Comparison of ENCODE assay signal across 15 cellular contexts in the genomic region with DNA sequence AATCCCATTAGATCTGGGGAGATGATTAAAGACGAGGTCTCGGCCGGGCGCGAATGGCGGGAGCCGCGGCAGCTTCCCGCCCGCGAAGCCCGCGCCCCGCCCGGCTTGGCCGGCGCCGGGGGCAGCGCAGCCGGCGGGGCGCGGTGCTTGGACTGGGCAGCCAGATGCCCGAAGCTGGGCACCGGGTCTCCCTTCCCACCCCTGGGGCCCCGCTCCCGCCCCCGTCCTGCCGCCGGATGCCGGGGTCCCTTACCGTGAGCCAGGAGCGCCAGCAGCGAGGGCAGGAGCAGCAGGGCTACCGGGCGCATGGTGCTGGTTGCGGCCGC. TPM values are rescaled to one million over a fixed set of nuclear protein-coding genes. Genes with fewer than 3 reads are reported as not detected.
DNase-seq lines count a peak whose midpoint lies in the region; ATAC-seq, FAIRE-seq and TF ChIP-seq lines count a peak whose summit lies in the region.
"Had no signal": no experiment of that assay in that cellular context is flagged by ENCODE, and none has a peak within 500 bp of the region (broad histone marks: within the 10 kb centered on the region; RNA-seq: fewer than 3 reads in every experiment).

No MANE protein-coding gene starts in this region.

- H2BK12ac ChIP-seq in H9 (ENCODE audit: insufficient read length, low read depth, low read length) = no peak overlapping the region

- no peak overlapping the region for H2BK20ac ChIP-seq in H9 (ENCODE audit: low read depth, low read length, poor library complexity, severe bottlenecking)

- no peak overlapping the region for H2BK5ac ChIP-seq in H9 (ENCODE audit: insufficient read length, low read length)

- H3K36me3 Mint-ChIP-seq in H9 (ENCODE audit: insufficient read depth in 1 of 3, low read depth in 3 of 3) = no peaks in the 10 kb centered on the region; a peak in 1 of 7 replicates
- no peaks in the 10 kb centered on the region for H3K36me3 Mint-ChIP-seq in endodermal cell (ENCODE audit: low read depth)

- 32% methylated on average over 23 of the region's 38 CpGs for WGBS in A549 (ENCODE audit: missing lambda C conversion rate)
- WGBS in H9 (ENCODE audit: extremely low coverage, insufficient read length, low lambda C conversion rate) = no CpG with 5 or more reads among the region's 38 CpGs
- WGBS in endodermal cell (ENCODE audit: insufficient coverage in 1 of 2, insufficient read length in 1 of 2), 2 experiments = 1 to 3% methylated on average over 25 to 38 of the region's 38 CpGs

- FAIRE-seq in A549 (lab: Jason Lieb, UNC) = no peak
- FAIRE-seq: GM19239 had no signal

- H3K4ac ChIP-seq in H9 (ENCODE audit: low read depth, low read length) = no peak overlapping the region

- peaks cover 9% of the 10 kb centered on the region for H3K23me2 ChIP-seq in H9 (ENCODE audit: insufficient read length, low read depth, low read length, poor library complexity, severe bottlenecking)

- H3K4me3 Mint-ChIP-seq in H9 = peak overlapping the region; percentile 62 to 78
- peak overlapping the region; percentile 33 for H3K4me3 Mint-ChIP-seq in endodermal cell
- H3K4me3 Mint-ChIP-seq: activated T-helper 17 cell treated with anti-CD3 and anti-CD28 coated beads, Interleukin-2, amount 50 U/mL, for 72 hours had no signal

- H2BK15ac ChIP-seq in H9 (ENCODE audit: low read depth, low read length) = no peak overlapping the region

- TF ChIP-seq EP300 in A549 (IDR thresholded peaks at IDR 0.05) (no peak), neural cell (conservative IDR thresholded peaks at IDR 0.05; ENCODE audit: poor library complexity, severe bottlenecking) (no peak)

- no peak overlapping the region for H2BK120ac ChIP-seq in H9 (ENCODE audit: low read depth, low read length, poor library complexity, severe bottlenecking)

- no peak overlapping the region for H3K27ac ChIP-seq in A549
- H3K27ac ChIP-seq in H9 (ENCODE audit: insufficient read length, low read depth, low read length) = no peak overlapping the region
- no peak overlapping the region for H3K27ac ChIP-seq in endodermal cell (ENCODE audit: low read depth, low read length)
- no peak overlapping the region for H3K27ac ChIP-seq in neural cell (ENCODE audit: low read length)
- H3K27ac ChIP-seq: sigmoid colon, SJSA1, upper lobe of right lung had no signal

- H3K4me1 Mint-ChIP-seq in H9 = peaks cover 70 to 71% of the 10 kb centered on the region in 2 experiments
- H3K4me1 Mint-ChIP-seq in endodermal cell = peaks cover 29% of the 10 kb centered on the region
- H3K4me1 Mint-ChIP-seq: activated T-helper 17 cell treated with anti-CD3 and anti-CD28 coated beads, Interleukin-2, amount 50 U/mL, for 72 hours had no signal

- H3K27ac Mint-ChIP-seq in H9 (no peak overlapping the region), endodermal cell (no peak overlapping the region)
- H3K27ac Mint-ChIP-seq: activated T-helper 17 cell treated with anti-CD3 and anti-CD28 coated beads, Interleukin-2, amount 50 U/mL, for 72 hours had no signal

- no peak for TF ChIP-seq CTCF in A549 (IDR thresholded peaks at IDR 0.05)
- TF ChIP-seq CTCF in H9 (conservative IDR thresholded peaks at IDR 0.05) = no peak
- no peak for TF ChIP-seq CTCF in endodermal cell (conservative IDR thresholded peaks at IDR 0.05)
- no peak for TF ChIP-seq CTCF in neural cell (IDR thresholded peaks at IDR 0.05; ENCODE audit: poor library complexity, severe bottlenecking)

- peaks cover 47% of the 10 kb centered on the region for H3K27me3 Mint-ChIP-seq in H9 (ENCODE audit: low read depth)
- peaks cover 49% of the 10 kb centered on the region for H3K27me3 Mint-ChIP-seq in endodermal cell (ENCODE audit: insufficient read depth)

- H3K9me3 ChIP-seq in A549 (no peaks in the 10 kb centered on the region), H9 (ENCODE audit: control insufficient read depth, low read depth, low read length) (no peaks in the 10 kb centered on the region), endodermal cell (ENCODE audit: control insufficient read depth, low read length) (no peaks in the 10 kb centered on the region), neural cell (ENCODE audit: low read length) (no peaks in the 10 kb centered on the region), MG63 (no peaks in the 10 kb centered on the region)
- H3K9me3 ChIP-seq: sigmoid colon, SJSA1, upper lobe of right lung had no signal

- POLR2A ChIA-PET in A549 (lab: Yijun Ruan, JAX) = no interaction called here

- no peaks in the 10 kb centered on the region for H3K9me2 ChIP-seq in neural cell (ENCODE audit: insufficient read depth, low read length)

- TF ChIP-seq POLR2A in A549 (IDR thresholded peaks at IDR 0.05; ENCODE audit: low read length) = no peak

- no peak for DNase-seq in A549 (ENCODE audit: low read depth in 1 of 2, low spot score in 1 of 2)
- DNase-seq in H9 = no peak
- DNase-seq in endodermal cell = no peak
- DNase-seq in MG63 = no peak
- DNase-seq in amniotic stem cell (lab: John Stamatoyannopoulos, UW) = no peak
- DNase-seq: sigmoid colon had no signal

- H3K4me1 ChIP-seq in A549 (peaks cover 31% of the 10 kb centered on the region), H9 (ENCODE audit: insufficient read depth, low read length) (peaks cover 28% of the 10 kb centered on the region), endodermal cell (ENCODE audit: control insufficient read depth, insufficient read depth, low read length) (peaks cover 5% of the 10 kb centered on the region)
- H3K4me1 ChIP-seq: upper lobe of right lung had no signal

- H4K8ac ChIP-seq in H9 (replicated peaks; ENCODE audit: insufficient read length, low read depth, low read length) = no peak overlapping the region

- no peak for TF ChIP-seq RAD21 in A549 (conservative IDR thresholded peaks at IDR 0.05 in 1 of 2, IDR thresholded peaks at IDR 0.05 in 1 of 2)
- TF ChIP-seq RAD21 in neural cell (conservative IDR thresholded peaks at IDR 0.05) = no peak

- H3K18ac ChIP-seq in H9 (ENCODE audit: insufficient read length, low read depth, low read length) = no peak overlapping the region

- peaks cover 10% of the 10 kb centered on the region; the same call in 1 of the 2 replicates for H3K27me3 ChIP-seq in H9 (ENCODE audit: insufficient read depth, low read length)
- H3K27me3 ChIP-seq in endodermal cell (ENCODE audit: control insufficient read depth, insufficient read depth, low read length, poor library complexity, severe bottlenecking) = peaks cover 27% of the 10 kb centered on the region
- peaks cover 21% of the 10 kb centered on the region for H3K27me3 ChIP-seq in neural cell (ENCODE audit: insufficient read depth, low read depth, low read length)
- H3K27me3 ChIP-seq in MG63 = peaks cover 16% of the 10 kb centered on the region

- H3K79me1 ChIP-seq in H9 (ENCODE audit: insufficient read depth, low read depth, low read length, poor library complexity, severe bottlenecking) = no peaks in the 10 kb centered on the region

- no peak overlapping the region for H2AK5ac ChIP-seq in H9 (ENCODE audit: insufficient read length, low read length)

- H4K91ac ChIP-seq in H9 (ENCODE audit: insufficient read length, low read depth, low read length) = no peak overlapping the region

- H2AFZ ChIP-seq in H9 (ENCODE audit: low read length) (no peak overlapping the region), neural cell (ENCODE audit: low read depth, low read length) (no peak overlapping the region)

- H4K20me1 ChIP-seq in H9 (ENCODE audit: control insufficient read depth, insufficient read depth, insufficient read length) = no peaks in the 10 kb centered on the region
- H4K20me1 ChIP-seq in neural cell (ENCODE audit: insufficient read depth) = no peaks in the 10 kb centered on the region

- H3K23ac ChIP-seq in H9 (ENCODE audit: insufficient read length, low read depth, low read length) = no peak overlapping the region

- CTCF ChIA-PET in A549 (lab: Yijun Ruan, JAX) = interaction anchor here (0.9 to 4.3 kb wide), 4 partner anchors 10 to 111 kb away, joined by 3 to 34 read pairs (median 8); no protein-coding TSS in a partner anchor

- H3K4me3 ChIP-seq in A549 = peak overlapping the region; percentile 38
- H3K4me3 ChIP-seq in endodermal cell (ENCODE audit: low read length) = no peak overlapping the region
- peak overlapping the region; percentile 73 for H3K4me3 ChIP-seq in neural cell (ENCODE audit: low read length)
- H3K4me3 ChIP-seq in MG63 = no peak overlapping the region
- H3K4me3 ChIP-seq: SJSA1, upper lobe of right lung had no signal

- H3K36me3 ChIP-seq in endodermal cell (ENCODE audit: control insufficient read depth, insufficient read depth, low read length) (no peaks in the 10 kb centered on the region), neural cell (ENCODE audit: insufficient read depth, low read length) (no peaks in the 10 kb centered on the region), MG63 (no peaks in the 10 kb centered on the region)
- H3K36me3 ChIP-seq: sigmoid colon, SJSA1, upper lobe of right lung had no signal

- H3K9me3 Mint-ChIP-seq in H9 = no peaks in the 10 kb centered on the region; a peak in 1 of 5 replicates
- H3K9me3 Mint-ChIP-seq in endodermal cell = no peaks in the 10 kb centered on the region
- H3K9me3 Mint-ChIP-seq: activated T-helper 17 cell treated with anti-CD3 and anti-CD28 coated beads, Interleukin-2, amount 50 U/mL, for 72 hours had no signal

- ATAC-seq in A549 (no peak), HG03521 (IDR thresholded peaks at IDR 0.05; ENCODE audit: unreplicated experiment) (no peak)

- H3T11ph ChIP-seq in H9 (ENCODE audit: low read length) = no peak overlapping the region

- no peak overlapping the region for H3K14ac ChIP-seq in H9 (ENCODE audit: insufficient read depth, low read length)

- H3K4me2 ChIP-seq in A549 (peak overlapping the region; percentile 89), H9 (ENCODE audit: insufficient read depth, insufficient read length, low read length) (peak overlapping the region; percentile 77), neural cell (ENCODE audit: low read length) (peak overlapping the region; percentile 35)

- H3K9ac ChIP-seq in H9 (ENCODE audit: extremely low read depth, insufficient read length, low read length) = no peak overlapping the region
- no peak overlapping the region for H3K9ac ChIP-seq in endodermal cell (ENCODE audit: extremely low read depth, low read length, poor library complexity, severe bottlenecking)
- peak overlapping the region; percentile 71 for H3K9ac ChIP-seq in neural cell (ENCODE audit: low read length)

- H3K79me2 ChIP-seq in H9 (ENCODE audit: insufficient read depth, low read length) = no peaks in the 10 kb centered on the region
- no peaks in the 10 kb centered on the region for H3K79me2 ChIP-seq in neural cell (replicated peaks; ENCODE audit: insufficient read depth, low read length)

- H3F3A ChIP-seq in neural cell (ENCODE audit: insufficient read depth, low read length, poor library complexity, severe bottlenecking) = no peaks in the 10 kb centered on the region

- H3K56ac ChIP-seq in H9 (ENCODE audit: insufficient read length, low read depth, low read length) = no peak overlapping the region

- no peak overlapping the region for H4K5ac ChIP-seq in H9 (ENCODE audit: insufficient read length, low read depth, low read length)

RNA-seq across cellular contexts. Expression of a gene that starts 0.3 kb away (rescaled TPM):
- polyA plus RNA-seq in A549 (2011; rRNA removed) = not detected in 2 replicates
- not detected in 2 replicates for polyA plus RNA-seq in A549 (2012; cell fraction: cytosol; rRNA removed)
- polyA plus RNA-seq in A549 (2012; cell fraction: nucleus; rRNA removed) = 0.06 TPM in 1 of 2 replicates, not detected in the other
- not detected in 3 replicates for polyA plus RNA-seq in A549 (2017; fragmentation: RNase III; extraction: RNeasy Plus Mini Kit Qiagen cat#74134 plus additional on column Dnase treatment)
- polyA minus RNA-seq in A549 (2011; rRNA and poly(A)+ RNA removed) = not detected in 2 replicates
- total RNA-seq in H9 (2021) = 1.8 and 2.8 TPM in 2 replicates
- total RNA-seq in endodermal cell = under 1 TPM in 1 of 2 donors, not detected in 1; 0.20 TPM
- 18.6 TPM for polyA plus RNA-seq in endodermal cell (2013, experiment 1 of 2)
- polyA plus RNA-seq in endodermal cell (2013, experiment 2 of 2) = 27.2 TPM
- polyA plus RNA-seq in neural cell = 15.1 and 17.4 TPM in 2 replicates
- polyA minus RNA-seq in neural cell = 8.5 and 16.9 TPM in 2 replicates
- not detected in 2 replicates for total RNA-seq in MG63 (2014; rRNA removed; shearing (Covaris generic); ENCODE audit: low replicate concordance)
- total RNA-seq: activated T-helper 17 cell treated with anti-CD3 and anti-CD28 coated beads, Interleukin-2, amount 50 U/mL, for 72 hours; fibroblast of lung; OCI-LY7; SJSA1; T-helper 2 cell treated with Interferon-gamma antibody and Interleukin-4, amounts not matched to agents 100 ng/mL and 5 ng/mL, for 36 hours; upper lobe of right lung had no signal
- polyA plus RNA-seq: fibroblast of lung had no signal

RNA-seq across cellular contexts. Expression of a gene that starts 37.4 kb away (rescaled TPM):
- polyA plus RNA-seq in A549 (2011; rRNA removed) (0.94 and 1.4 TPM in 2 replicates), A549 (2017; fragmentation: RNase III; extraction: RNeasy Plus Mini Kit Qiagen cat#74134 plus additional on column Dnase treatment) (0.28 to 0.49 TPM (median 0.39 TPM) in 3 replicates), neural cell (4.4 and 5.2 TPM in 2 replicates)
- 0.17 and 0.18 TPM in 2 replicates for polyA plus RNA-seq in A549 (2012; cell fraction: cytosol; rRNA removed)
- polyA plus RNA-seq in A549 (2012; cell fraction: nucleus; rRNA removed) = 0.38 and 0.73 TPM in 2 replicates
- polyA minus RNA-seq in A549 (2011; rRNA and poly(A)+ RNA removed) = 8.7 and 12.4 TPM in 2 replicates
- total RNA-seq in H9 (2021) (26.8 and 30.1 TPM in 2 replicates), endodermal cell (1 to 10 TPM; 1.8 to 5.9 TPM)
- polyA plus RNA-seq in endodermal cell (2013, experiment 1 of 2) = 11.1 TPM
- polyA plus RNA-seq in endodermal cell (2013, experiment 2 of 2) = 13.9 TPM
- 4.9 and 8.1 TPM in 2 replicates for polyA minus RNA-seq in neural cell
- total RNA-seq in MG63 (2014; rRNA removed; shearing (Covaris generic); ENCODE audit: low replicate concordance) = 0.69 and 1.6 TPM in 2 replicates

RNA-seq across cellular contexts. Expression of a gene that starts 54.2 kb away (rescaled TPM):
- polyA plus RNA-seq in A549 (2011; rRNA removed) = 25.3 and 29.3 TPM in 2 replicates
- 39.7 and 44.0 TPM in 2 replicates for polyA plus RNA-seq in A549 (2012; cell fraction: cytosol; rRNA removed)
- polyA plus RNA-seq in A549 (2012; cell fraction: nucleus; rRNA removed) = 71.3 and 74.1 TPM in 2 replicates
- polyA plus RNA-seq in A549 (2017; fragmentation: RNase III; extraction: RNeasy Plus Mini Kit Qiagen cat#74134 plus additional on column Dnase treatment) = 28.0 to 31.9 TPM (median 29.9 TPM) in 3 replicates
- 57.4 and 69.0 TPM in 2 replicates for polyA minus RNA-seq in A549 (2011; rRNA and poly(A)+ RNA removed)
- total RNA-seq in H9 (2021) = 62.1 and 68.5 TPM in 2 replicates
- total RNA-seq in endodermal cell = 10 to 100 TPM; 60.0 to 61.0 TPM
- polyA plus RNA-seq in endodermal cell (2013, experiment 1 of 2) = 41.2 TPM
- polyA plus RNA-seq in endodermal cell (2013, experiment 2 of 2) = 39.4 TPM
- polyA plus RNA-seq in neural cell = 10.4 and 12.9 TPM in 2 replicates
- polyA minus RNA-seq in neural cell = 45.0 and 60.3 TPM in 2 replicates
- total RNA-seq in MG63 (2014; rRNA removed; shearing (Covaris generic); ENCODE audit: low replicate concordance) = 4.8 and 8.4 TPM in 2 replicates

Comparison
In these comparisons a context has a peak if more than half of its experiments do, and no peak if none do; other contexts are left out.
1. H3K4me2 ChIP-seq: peak in every context shown above with its lines; median percentile 89 in A549; 77 in H9; 35 in neural cell.
2. H3K4me3 ChIP-seq: peak in A549 (single experiment) and neural cell (single experiment); none in endodermal cell (single experiment) and MG63 (single experiment).